14 cellular contexts compared by ENCODE assay signal in the genomic region with DNA sequence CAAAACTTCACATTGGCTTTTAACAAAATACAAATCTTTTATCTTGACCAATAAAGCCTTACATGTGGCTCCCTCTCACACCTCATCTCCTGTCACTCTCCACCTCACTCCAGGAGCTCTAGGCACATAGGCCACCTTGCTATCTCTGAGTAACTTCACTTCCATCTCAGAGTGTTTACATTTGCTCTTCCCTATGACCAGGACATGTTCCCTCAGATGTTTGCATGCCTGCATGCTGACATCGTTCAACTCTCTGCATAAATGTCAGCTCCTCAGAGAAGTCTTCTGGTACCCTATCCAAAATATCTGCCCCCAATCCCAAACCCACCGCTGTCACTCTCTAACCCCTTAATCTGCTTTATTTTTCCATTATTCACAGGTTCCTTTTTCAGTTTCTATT.
DNase-seq lines count a peak whose midpoint lies in the region; ATAC-seq and TF ChIP-seq lines count a peak whose summit lies in the region.
"Had no signal": no experiment of that assay in that cellular context is flagged by ENCODE, and none has a peak within 500 bp of the region (broad histone marks: within the 10 kb centered on the region; RNA-seq: fewer than 3 reads in every experiment).

No MANE protein-coding gene starts in this region.

- ATAC-seq in activated CD4-positive, alpha-beta T cell treated with anti-CD3 and anti-CD28 coated beads for 36 hours = no peak
- no peak for ATAC-seq in HG02798 (IDR thresholded peaks at IDR 0.05; ENCODE audit: poor library complexity, unreplicated experiment)
- ATAC-seq: left ventricle myocardium superior had no signal

- H3K9me2 ChIP-seq in PC-9 (ENCODE audit: insufficient read depth) = no peaks in the 10 kb centered on the region

- H3K4me3 ChIP-seq in PC-9 = no peak overlapping the region
- H3K4me3 ChIP-seq: upper lobe of left lung had no signal

- POLR2A ChIA-PET in activated CD4-positive, alpha-beta T cell treated with anti-CD3 and anti-CD28 coated beads for 36 hours (lab: Charles Lee) = interaction anchor here (0.5 kb wide), 1 partner anchor 92 kb away, joined by 4 read pairs; no protein-coding TSS in a partner anchor
- POLR2A ChIA-PET in PC-9 (lab: Charles Lee; ENCODE audit: unreplicated experiment) = interaction anchor here (0.9 kb wide), 1 partner anchor 56 kb away, joined by 10 read pairs; no protein-coding TSS in a partner anchor

- TF ChIP-seq CTCF in PC-9 (conservative IDR thresholded peaks at IDR 0.05) (no peak), chondrocyte (IDR thresholded peaks at IDR 0.05) (no peak), osteocyte (IDR thresholded peaks at IDR 0.05) (no peak)

- no peaks in the 10 kb centered on the region for H3K27me3 Mint-ChIP-seq in activated CD4-positive, alpha-beta T cell treated with anti-CD3 and anti-CD28 coated beads for 36 hours
- H3K27me3 Mint-ChIP-seq in chondrocyte (ENCODE audit: low read depth) (no peaks in the 10 kb centered on the region), osteocyte (ENCODE audit: unreplicated experiment) (no peaks in the 10 kb centered on the region)

- no peak for DNase-seq in activated CD4-positive, alpha-beta T cell treated with anti-CD3 and anti-CD28 coated beads for 36 hours
- no peak for DNase-seq in activated CD4-positive, alpha-beta T cell treated with anti-CD3 and anti-CD28 coated beads, Interleukin-2, amount 50 U/mL, for 48 hours
- DNase-seq in PC-9 (no peak), chondrocyte (ENCODE audit: low spot score) (no peak), osteocyte (ENCODE audit: extremely low spot score, unreplicated experiment) (no peak), SKM-1 treated with dmso at 0.1 percent for 144 hours (lab: John Stamatoyannopoulos, UW; ENCODE audit: unreplicated experiment) (no peak), NCI-H1417 (lab: John Stamatoyannopoulos, UW) (no peak)
- DNase-seq: left ventricle myocardium superior, NCI-H2081, NCI-H82, upper lobe of left lung had no signal

- H2AFZ ChIP-seq in PC-9 = 0 out of 2 replicates have a peak overlapping the region, but pooled peaks have one; percentile 46

- no peaks in the 10 kb centered on the region for H3K79me2 ChIP-seq in PC-9 (ENCODE audit: low read depth)

- H3K4me3 Mint-ChIP-seq in activated CD4-positive, alpha-beta T cell treated with anti-CD3 and anti-CD28 coated beads for 36 hours = no peak overlapping the region
- H3K4me3 Mint-ChIP-seq in chondrocyte (ENCODE audit: unreplicated experiment) (no peak overlapping the region), osteocyte (ENCODE audit: unreplicated experiment) (no peak overlapping the region)
- H3K4me3 Mint-ChIP-seq: brain had no signal

- no peaks in the 10 kb centered on the region for H3K36me3 ChIP-seq in PC-9 (ENCODE audit: low read depth)
- H3K36me3 ChIP-seq: neutrophil, upper lobe of left lung had no signal

- H3K4me1 ChIP-seq in PC-9 (replicated peaks; ENCODE audit: insufficient read depth) = peaks cover 52% of the 10 kb centered on the region

- peak overlapping the region; percentile 74 for H3K27ac ChIP-seq in PC-9
- H3K27ac ChIP-seq: neutrophil, upper lobe of left lung had no signal

- H3K9me3 ChIP-seq in PC-9 (ENCODE audit: insufficient read depth, low read depth) = peaks cover 3% of the 10 kb centered on the region
- H3K9me3 ChIP-seq: neutrophil, upper lobe of left lung had no signal

- no peaks in the 10 kb centered on the region for H3K27me3 ChIP-seq in PC-9 (ENCODE audit: insufficient read depth, low read depth)
- H3K27me3 ChIP-seq: neutrophil, upper lobe of left lung had no signal

- BruUV-seq in PC-9 (replicated peaks; lab: Mats Ljungman, UMichigan) = no TSS peak

- intact Hi-C loops in activated CD4-positive, alpha-beta T cell treated with anti-CD3 and anti-CD28 coated beads for 36 hours (cut with DNase I, micrococcal nuclease) = no loop called here
- intact Hi-C loops in PC-9 (cut with micrococcal nuclease; ENCODE audit: unreplicated experiment) = loop anchor here (1.0 kb wide), 1 partner anchor 50 kb away; no protein-coding TSS in a partner anchor

- H3F3A ChIP-seq in PC-9 (ENCODE audit: insufficient read depth, low read depth) = peaks cover 35% of the 10 kb centered on the region

- H3K9me3 Mint-ChIP-seq in activated CD4-positive, alpha-beta T cell treated with anti-CD3 and anti-CD28 coated beads for 36 hours (ENCODE audit: low read depth) = peaks cover 9% of the 10 kb centered on the region
- H3K9me3 Mint-ChIP-seq in chondrocyte (ENCODE audit: low read depth) (peaks cover 7% of the 10 kb centered on the region), osteocyte (ENCODE audit: unreplicated experiment) (peaks cover 16% of the 10 kb centered on the region)

- H3K27ac Mint-ChIP-seq in activated CD4-positive, alpha-beta T cell treated with anti-CD3 and anti-CD28 coated beads for 36 hours = peak overlapping the region; percentile 27
- H3K27ac Mint-ChIP-seq in chondrocyte (ENCODE audit: unreplicated experiment) (peak overlapping the region; percentile 75), osteocyte (ENCODE audit: unreplicated experiment) (peak overlapping the region; percentile 71)

- H3K4me2 ChIP-seq in PC-9 = peak overlapping the region; percentile 28; the same call in 1 of the 2 replicates

- CTCF ChIA-PET in activated CD4-positive, alpha-beta T cell treated with anti-CD3 and anti-CD28 coated beads for 36 hours (lab: Charles Lee) = interaction anchor here (0.8 to 1.2 kb wide), 2 partner anchors 66 to 87 kb away, joined by 4 read pairs; no protein-coding TSS in a partner anchor
- CTCF ChIA-PET in PC-9 (lab: Charles Lee) = no interaction called here

- peaks cover 10% of the 10 kb centered on the region for H3K36me3 Mint-ChIP-seq in activated CD4-positive, alpha-beta T cell treated with anti-CD3 and anti-CD28 coated beads for 36 hours (ENCODE audit: low read depth)
- H3K36me3 Mint-ChIP-seq in chondrocyte (ENCODE audit: low read depth) (peaks cover 5% of the 10 kb centered on the region), osteocyte (ENCODE audit: unreplicated experiment) (peaks cover 4% of the 10 kb centered on the region)
- H3K36me3 Mint-ChIP-seq: brain had no signal

- H3K4me1 Mint-ChIP-seq in activated CD4-positive, alpha-beta T cell treated with anti-CD3 and anti-CD28 coated beads for 36 hours = peaks cover 74% of the 10 kb centered on the region
- H3K4me1 Mint-ChIP-seq in chondrocyte (ENCODE audit: low read depth) (peaks cover 75% of the 10 kb centered on the region), osteocyte (ENCODE audit: unreplicated experiment) (peaks cover 60% of the 10 kb centered on the region)

- H4K20me1 ChIP-seq in PC-9 (ENCODE audit: insufficient read depth) = no peaks in the 10 kb centered on the region
